In the genomic region with DNA sequence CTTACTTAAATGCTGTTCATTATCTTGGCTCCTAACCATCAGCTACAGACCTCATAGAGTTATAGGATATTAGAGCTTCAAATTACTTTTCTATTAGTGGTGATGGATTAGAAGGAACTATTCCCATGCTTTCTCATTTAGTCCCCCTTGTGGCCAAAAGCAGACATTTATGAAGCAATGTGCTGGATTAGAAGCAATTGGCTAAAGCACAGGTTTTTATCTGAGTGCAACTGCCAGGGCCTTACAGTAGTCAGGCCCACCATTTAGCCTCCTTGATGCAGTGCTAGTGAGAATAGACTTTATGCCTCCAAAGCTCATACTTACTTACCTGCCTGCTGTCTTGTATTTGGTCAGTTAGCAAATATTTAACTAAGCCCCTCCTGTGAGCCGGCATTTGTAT, we compare ENCODE assay signal across 1 cellular context.
TF ChIP-seq lines count a peak whose summit lies in the region.

No MANE protein-coding gene starts in this region.

TF ChIP-seq in GM23338, 12 proteins besides CTCF, POLR2A, EP300 and RAD21 (continued from another document):
- TF ChIP-seq, protein P1, sequence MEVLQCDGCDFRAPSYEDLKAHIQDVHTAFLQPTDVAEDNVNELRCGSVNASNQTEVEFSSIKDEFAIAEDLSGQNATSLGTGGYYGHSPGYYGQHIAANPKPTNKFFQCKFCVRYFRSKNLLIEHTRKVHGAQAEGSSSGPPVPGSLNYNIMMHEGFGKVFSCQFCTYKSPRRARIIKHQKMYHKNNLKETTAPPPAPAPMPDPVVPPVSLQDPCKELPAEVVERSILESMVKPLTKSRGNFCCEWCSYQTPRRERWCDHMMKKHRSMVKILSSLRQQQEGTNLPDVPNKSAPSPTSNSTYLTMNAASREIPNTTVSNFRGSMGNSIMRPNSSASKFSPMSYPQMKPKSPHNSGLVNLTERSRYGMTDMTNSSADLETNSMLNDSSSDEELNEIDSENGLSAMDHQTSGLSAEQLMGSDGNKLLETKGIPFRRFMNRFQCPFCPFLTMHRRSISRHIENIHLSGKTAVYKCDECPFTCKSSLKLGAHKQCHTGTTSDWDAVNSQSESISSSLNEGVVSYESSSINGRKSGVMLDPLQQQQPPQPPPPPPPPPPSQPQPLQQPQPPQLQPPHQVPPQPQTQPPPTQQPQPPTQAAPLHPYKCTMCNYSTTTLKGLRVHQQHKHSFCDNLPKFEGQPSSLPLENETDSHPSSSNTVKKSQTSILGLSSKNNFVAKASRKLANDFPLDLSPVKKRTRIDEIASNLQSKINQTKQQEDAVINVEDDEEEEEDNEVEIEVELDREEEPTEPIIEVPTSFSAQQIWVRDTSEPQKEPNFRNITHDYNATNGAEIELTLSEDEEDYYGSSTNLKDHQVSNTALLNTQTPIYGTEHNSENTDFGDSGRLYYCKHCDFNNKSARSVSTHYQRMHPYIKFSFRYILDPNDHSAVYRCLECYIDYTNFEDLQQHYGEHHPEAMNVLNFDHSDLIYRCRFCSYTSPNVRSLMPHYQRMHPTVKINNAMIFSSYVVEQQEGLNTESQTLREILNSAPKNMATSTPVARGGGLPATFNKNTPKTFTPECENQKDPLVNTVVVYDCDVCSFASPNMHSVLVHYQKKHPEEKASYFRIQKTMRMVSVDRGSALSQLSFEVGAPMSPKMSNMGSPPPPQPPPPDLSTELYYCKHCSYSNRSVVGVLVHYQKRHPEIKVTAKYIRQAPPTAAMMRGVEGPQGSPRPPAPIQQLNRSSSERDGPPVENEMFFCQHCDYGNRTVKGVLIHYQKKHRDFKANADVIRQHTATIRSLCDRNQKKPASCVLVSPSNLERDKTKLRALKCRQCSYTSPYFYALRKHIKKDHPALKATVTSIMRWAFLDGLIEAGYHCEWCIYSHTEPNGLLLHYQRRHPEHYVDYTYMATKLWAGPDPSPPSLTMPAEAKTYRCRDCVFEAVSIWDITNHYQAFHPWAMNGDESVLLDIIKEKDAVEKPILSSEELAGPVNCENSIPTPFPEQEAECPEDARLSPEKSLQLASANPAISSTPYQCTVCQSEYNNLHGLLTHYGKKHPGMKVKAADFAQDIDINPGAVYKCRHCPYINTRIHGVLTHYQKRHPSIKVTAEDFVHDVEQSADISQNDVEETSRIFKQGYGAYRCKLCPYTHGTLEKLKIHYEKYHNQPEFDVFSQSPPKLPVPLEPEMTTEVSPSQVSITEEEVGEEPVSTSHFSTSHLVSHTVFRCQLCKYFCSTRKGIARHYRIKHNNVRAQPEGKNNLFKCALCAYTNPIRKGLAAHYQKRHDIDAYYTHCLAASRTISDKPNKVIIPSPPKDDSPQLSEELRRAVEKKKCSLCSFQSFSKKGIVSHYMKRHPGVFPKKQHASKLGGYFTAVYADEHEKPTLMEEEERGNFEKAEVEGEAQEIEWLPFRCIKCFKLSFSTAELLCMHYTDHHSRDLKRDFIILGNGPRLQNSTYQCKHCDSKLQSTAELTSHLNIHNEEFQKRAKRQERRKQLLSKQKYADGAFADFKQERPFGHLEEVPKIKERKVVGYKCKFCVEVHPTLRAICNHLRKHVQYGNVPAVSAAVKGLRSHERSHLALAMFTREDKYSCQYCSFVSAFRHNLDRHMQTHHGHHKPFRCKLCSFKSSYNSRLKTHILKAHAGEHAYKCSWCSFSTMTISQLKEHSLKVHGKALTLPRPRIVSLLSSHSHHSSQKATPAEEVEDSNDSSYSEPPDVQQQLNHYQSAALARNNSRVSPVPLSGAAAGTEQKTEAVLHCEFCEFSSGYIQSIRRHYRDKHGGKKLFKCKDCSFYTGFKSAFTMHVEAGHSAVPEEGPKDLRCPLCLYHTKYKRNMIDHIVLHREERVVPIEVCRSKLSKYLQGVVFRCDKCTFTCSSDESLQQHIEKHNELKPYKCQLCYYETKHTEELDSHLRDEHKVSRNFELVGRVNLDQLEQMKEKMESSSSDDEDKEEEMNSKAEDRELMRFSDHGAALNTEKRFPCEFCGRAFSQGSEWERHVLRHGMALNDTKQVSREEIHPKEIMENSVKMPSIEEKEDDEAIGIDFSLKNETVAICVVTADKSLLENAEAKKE (CRISPR knock-in tag; IDR thresholded peaks at IDR 0.05) = no peak
- TF ChIP-seq, protein P2, sequence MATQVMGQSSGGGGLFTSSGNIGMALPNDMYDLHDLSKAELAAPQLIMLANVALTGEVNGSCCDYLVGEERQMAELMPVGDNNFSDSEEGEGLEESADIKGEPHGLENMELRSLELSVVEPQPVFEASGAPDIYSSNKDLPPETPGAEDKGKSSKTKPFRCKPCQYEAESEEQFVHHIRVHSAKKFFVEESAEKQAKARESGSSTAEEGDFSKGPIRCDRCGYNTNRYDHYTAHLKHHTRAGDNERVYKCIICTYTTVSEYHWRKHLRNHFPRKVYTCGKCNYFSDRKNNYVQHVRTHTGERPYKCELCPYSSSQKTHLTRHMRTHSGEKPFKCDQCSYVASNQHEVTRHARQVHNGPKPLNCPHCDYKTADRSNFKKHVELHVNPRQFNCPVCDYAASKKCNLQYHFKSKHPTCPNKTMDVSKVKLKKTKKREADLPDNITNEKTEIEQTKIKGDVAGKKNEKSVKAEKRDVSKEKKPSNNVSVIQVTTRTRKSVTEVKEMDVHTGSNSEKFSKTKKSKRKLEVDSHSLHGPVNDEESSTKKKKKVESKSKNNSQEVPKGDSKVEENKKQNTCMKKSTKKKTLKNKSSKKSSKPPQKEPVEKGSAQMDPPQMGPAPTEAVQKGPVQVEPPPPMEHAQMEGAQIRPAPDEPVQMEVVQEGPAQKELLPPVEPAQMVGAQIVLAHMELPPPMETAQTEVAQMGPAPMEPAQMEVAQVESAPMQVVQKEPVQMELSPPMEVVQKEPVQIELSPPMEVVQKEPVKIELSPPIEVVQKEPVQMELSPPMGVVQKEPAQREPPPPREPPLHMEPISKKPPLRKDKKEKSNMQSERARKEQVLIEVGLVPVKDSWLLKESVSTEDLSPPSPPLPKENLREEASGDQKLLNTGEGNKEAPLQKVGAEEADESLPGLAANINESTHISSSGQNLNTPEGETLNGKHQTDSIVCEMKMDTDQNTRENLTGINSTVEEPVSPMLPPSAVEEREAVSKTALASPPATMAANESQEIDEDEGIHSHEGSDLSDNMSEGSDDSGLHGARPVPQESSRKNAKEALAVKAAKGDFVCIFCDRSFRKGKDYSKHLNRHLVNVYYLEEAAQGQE (IDR thresholded peaks at IDR 0.05; ENCODE audit: unreplicated experiment) = no peak
- no peak for TF ChIP-seq JUNB (IDR thresholded peaks at IDR 0.05; ENCODE audit: unreplicated experiment)
